In genomic region chr13:109400625-109401257, GRCh38 we compare ENCODE assay signal across 1 cellular context.
TF ChIP-seq lines count a peak whose summit lies in the region.

No MANE protein-coding gene starts in this region.

TF ChIP-seq in GM23338, 12 proteins besides CTCF, POLR2A, EP300 and RAD21 (continued from another document):
- TF ChIP-seq, protein P1, sequence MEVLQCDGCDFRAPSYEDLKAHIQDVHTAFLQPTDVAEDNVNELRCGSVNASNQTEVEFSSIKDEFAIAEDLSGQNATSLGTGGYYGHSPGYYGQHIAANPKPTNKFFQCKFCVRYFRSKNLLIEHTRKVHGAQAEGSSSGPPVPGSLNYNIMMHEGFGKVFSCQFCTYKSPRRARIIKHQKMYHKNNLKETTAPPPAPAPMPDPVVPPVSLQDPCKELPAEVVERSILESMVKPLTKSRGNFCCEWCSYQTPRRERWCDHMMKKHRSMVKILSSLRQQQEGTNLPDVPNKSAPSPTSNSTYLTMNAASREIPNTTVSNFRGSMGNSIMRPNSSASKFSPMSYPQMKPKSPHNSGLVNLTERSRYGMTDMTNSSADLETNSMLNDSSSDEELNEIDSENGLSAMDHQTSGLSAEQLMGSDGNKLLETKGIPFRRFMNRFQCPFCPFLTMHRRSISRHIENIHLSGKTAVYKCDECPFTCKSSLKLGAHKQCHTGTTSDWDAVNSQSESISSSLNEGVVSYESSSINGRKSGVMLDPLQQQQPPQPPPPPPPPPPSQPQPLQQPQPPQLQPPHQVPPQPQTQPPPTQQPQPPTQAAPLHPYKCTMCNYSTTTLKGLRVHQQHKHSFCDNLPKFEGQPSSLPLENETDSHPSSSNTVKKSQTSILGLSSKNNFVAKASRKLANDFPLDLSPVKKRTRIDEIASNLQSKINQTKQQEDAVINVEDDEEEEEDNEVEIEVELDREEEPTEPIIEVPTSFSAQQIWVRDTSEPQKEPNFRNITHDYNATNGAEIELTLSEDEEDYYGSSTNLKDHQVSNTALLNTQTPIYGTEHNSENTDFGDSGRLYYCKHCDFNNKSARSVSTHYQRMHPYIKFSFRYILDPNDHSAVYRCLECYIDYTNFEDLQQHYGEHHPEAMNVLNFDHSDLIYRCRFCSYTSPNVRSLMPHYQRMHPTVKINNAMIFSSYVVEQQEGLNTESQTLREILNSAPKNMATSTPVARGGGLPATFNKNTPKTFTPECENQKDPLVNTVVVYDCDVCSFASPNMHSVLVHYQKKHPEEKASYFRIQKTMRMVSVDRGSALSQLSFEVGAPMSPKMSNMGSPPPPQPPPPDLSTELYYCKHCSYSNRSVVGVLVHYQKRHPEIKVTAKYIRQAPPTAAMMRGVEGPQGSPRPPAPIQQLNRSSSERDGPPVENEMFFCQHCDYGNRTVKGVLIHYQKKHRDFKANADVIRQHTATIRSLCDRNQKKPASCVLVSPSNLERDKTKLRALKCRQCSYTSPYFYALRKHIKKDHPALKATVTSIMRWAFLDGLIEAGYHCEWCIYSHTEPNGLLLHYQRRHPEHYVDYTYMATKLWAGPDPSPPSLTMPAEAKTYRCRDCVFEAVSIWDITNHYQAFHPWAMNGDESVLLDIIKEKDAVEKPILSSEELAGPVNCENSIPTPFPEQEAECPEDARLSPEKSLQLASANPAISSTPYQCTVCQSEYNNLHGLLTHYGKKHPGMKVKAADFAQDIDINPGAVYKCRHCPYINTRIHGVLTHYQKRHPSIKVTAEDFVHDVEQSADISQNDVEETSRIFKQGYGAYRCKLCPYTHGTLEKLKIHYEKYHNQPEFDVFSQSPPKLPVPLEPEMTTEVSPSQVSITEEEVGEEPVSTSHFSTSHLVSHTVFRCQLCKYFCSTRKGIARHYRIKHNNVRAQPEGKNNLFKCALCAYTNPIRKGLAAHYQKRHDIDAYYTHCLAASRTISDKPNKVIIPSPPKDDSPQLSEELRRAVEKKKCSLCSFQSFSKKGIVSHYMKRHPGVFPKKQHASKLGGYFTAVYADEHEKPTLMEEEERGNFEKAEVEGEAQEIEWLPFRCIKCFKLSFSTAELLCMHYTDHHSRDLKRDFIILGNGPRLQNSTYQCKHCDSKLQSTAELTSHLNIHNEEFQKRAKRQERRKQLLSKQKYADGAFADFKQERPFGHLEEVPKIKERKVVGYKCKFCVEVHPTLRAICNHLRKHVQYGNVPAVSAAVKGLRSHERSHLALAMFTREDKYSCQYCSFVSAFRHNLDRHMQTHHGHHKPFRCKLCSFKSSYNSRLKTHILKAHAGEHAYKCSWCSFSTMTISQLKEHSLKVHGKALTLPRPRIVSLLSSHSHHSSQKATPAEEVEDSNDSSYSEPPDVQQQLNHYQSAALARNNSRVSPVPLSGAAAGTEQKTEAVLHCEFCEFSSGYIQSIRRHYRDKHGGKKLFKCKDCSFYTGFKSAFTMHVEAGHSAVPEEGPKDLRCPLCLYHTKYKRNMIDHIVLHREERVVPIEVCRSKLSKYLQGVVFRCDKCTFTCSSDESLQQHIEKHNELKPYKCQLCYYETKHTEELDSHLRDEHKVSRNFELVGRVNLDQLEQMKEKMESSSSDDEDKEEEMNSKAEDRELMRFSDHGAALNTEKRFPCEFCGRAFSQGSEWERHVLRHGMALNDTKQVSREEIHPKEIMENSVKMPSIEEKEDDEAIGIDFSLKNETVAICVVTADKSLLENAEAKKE (CRISPR knock-in tag; IDR thresholded peaks at IDR 0.05) = no peak
- TF ChIP-seq EZH2 (IDR thresholded peaks at IDR 0.05; ENCODE audit: low read depth, unreplicated experiment) (no peak), STAT1 (IDR thresholded peaks at IDR 0.05; ENCODE audit: unreplicated experiment) (no peak)
- TF ChIP-seq, protein P2, sequence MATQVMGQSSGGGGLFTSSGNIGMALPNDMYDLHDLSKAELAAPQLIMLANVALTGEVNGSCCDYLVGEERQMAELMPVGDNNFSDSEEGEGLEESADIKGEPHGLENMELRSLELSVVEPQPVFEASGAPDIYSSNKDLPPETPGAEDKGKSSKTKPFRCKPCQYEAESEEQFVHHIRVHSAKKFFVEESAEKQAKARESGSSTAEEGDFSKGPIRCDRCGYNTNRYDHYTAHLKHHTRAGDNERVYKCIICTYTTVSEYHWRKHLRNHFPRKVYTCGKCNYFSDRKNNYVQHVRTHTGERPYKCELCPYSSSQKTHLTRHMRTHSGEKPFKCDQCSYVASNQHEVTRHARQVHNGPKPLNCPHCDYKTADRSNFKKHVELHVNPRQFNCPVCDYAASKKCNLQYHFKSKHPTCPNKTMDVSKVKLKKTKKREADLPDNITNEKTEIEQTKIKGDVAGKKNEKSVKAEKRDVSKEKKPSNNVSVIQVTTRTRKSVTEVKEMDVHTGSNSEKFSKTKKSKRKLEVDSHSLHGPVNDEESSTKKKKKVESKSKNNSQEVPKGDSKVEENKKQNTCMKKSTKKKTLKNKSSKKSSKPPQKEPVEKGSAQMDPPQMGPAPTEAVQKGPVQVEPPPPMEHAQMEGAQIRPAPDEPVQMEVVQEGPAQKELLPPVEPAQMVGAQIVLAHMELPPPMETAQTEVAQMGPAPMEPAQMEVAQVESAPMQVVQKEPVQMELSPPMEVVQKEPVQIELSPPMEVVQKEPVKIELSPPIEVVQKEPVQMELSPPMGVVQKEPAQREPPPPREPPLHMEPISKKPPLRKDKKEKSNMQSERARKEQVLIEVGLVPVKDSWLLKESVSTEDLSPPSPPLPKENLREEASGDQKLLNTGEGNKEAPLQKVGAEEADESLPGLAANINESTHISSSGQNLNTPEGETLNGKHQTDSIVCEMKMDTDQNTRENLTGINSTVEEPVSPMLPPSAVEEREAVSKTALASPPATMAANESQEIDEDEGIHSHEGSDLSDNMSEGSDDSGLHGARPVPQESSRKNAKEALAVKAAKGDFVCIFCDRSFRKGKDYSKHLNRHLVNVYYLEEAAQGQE (IDR thresholded peaks at IDR 0.05; ENCODE audit: unreplicated experiment) = no peak
